Comparison of ENCODE assay signal across 10 cellular contexts in the genomic region with DNA sequence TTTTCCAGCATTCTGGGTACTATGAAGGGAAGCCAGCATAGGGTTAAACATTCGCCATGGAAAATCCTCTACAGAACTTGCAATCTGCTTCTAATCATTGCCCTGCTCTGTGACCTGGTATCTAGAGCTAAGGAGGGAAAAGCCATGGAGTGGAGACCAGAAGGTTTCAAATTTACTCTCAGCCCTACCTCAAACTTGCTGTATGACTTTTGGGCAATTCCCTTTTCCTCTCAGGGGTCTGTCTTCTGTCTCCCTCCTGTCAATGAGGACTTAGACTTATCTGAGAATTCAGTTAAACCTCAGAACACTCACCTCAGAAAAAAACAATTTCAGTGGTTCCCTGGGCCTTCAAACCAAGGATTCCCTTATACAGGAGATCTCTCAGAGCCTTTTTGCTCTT. TPM values are rescaled to one million over a fixed set of nuclear protein-coding genes. Genes with fewer than 3 reads are reported as not detected.
DNase-seq lines count a peak whose midpoint lies in the region; ATAC-seq and TF ChIP-seq lines count a peak whose summit lies in the region.
"Had no signal": no experiment of that assay in that cellular context is flagged by ENCODE, and none has a peak within 500 bp of the region (broad histone marks: within the 10 kb centered on the region; RNA-seq: fewer than 3 reads in every experiment).

No MANE protein-coding gene starts in this region.

- H3K4me1 ChIP-seq in PC-9 (replicated peaks; ENCODE audit: insufficient read depth): no peaks in the 10 kb centered on the region; the same call in 1 of the 2 replicates

- TF ChIP-seq CTCF in PC-9 (conservative IDR thresholded peaks at IDR 0.05) (no peak), type B pancreatic cell (conservative IDR thresholded peaks at IDR 0.05) (no peak), GM10266 (IDR thresholded peaks at IDR 0.05; ENCODE audit: control insufficient read depth, insufficient read depth, low read depth, missing control alignments) (no peak)

- H3K9me3 ChIP-seq in PC-9 (ENCODE audit: insufficient read depth, low read depth): no peaks in the 10 kb centered on the region

- H3K9me3 Mint-ChIP-seq in activated naive CD4-positive, alpha-beta T cell treated with anti-CD3 and anti-CD28 coated beads, Interleukin-2, amount 50 U/mL, for 24 hours: no peaks in the 10 kb centered on the region
- no peaks in the 10 kb centered on the region for H3K9me3 Mint-ChIP-seq in type B pancreatic cell
- H3K9me3 Mint-ChIP-seq: CD4-positive, alpha-beta T cell had no signal

- H3K4me3 Mint-ChIP-seq in activated naive CD4-positive, alpha-beta T cell treated with anti-CD3 and anti-CD28 coated beads, Interleukin-2, amount 50 U/mL, for 24 hours: peak overlapping the region; percentile 23
- peak overlapping the region; percentile 98 for H3K4me3 Mint-ChIP-seq in type B pancreatic cell

- H3K4me2 ChIP-seq in PC-9: peak overlapping the region; percentile 87

- TSS peak; percentile 34 for BruUV-seq in PC-9 (replicated peaks; lab: Mats Ljungman, UMichigan)

- H3K27me3 ChIP-seq in PC-9 (ENCODE audit: insufficient read depth, low read depth): no peaks in the 10 kb centered on the region

- no peaks in the 10 kb centered on the region for H3K36me3 ChIP-seq in PC-9 (ENCODE audit: low read depth)

- DNase-seq in activated naive CD4-positive, alpha-beta T cell (lab: John Stamatoyannopoulos, UW): no peak
- DNase-seq in PC-9: no peak
- peak; percentile 6 for DNase-seq in fibroblast of peridontal ligament (ENCODE audit: extremely low read depth)
- no peak for DNase-seq in type B pancreatic cell (ENCODE audit: extremely low spot score, unreplicated experiment)
- DNase-seq in GM10266 (ENCODE audit: extremely low spot score): no peak
- no peak for DNase-seq in A172 (ENCODE audit: low spot score)
- DNase-seq: CD4-positive, alpha-beta T cell had no signal

- no peak overlapping the region for H3K27ac ChIP-seq in PC-9

- no peaks in the 10 kb centered on the region for H3K9me2 ChIP-seq in PC-9 (ENCODE audit: insufficient read depth)

- H3K27ac Mint-ChIP-seq in activated naive CD4-positive, alpha-beta T cell treated with anti-CD3 and anti-CD28 coated beads, Interleukin-2, amount 50 U/mL, for 24 hours: no peak overlapping the region
- no peak overlapping the region for H3K27ac Mint-ChIP-seq in type B pancreatic cell

- H3K27me3 Mint-ChIP-seq in activated naive CD4-positive, alpha-beta T cell treated with anti-CD3 and anti-CD28 coated beads, Interleukin-2, amount 50 U/mL, for 24 hours: no peaks in the 10 kb centered on the region
- no peaks in the 10 kb centered on the region for H3K27me3 Mint-ChIP-seq in type B pancreatic cell
- H3K27me3 Mint-ChIP-seq: CD4-positive, alpha-beta T cell; progenitor cell of endocrine pancreas had no signal

- ATAC-seq in activated CD4-positive, CD25-positive, alpha-beta regulatory T cell treated with anti-CD3 and anti-CD28 coated beads, Interleukin-2, amount 50 U/mL, for 24 hours: no peak

- H4K20me1 ChIP-seq in PC-9 (ENCODE audit: insufficient read depth): no peaks in the 10 kb centered on the region

- intact Hi-C loops in PC-9 (cut with micrococcal nuclease; ENCODE audit: unreplicated experiment): loop anchor here (10.0 kb wide), 1 partner anchor 191 kb away; no protein-coding TSS in a partner anchor

- CTCF ChIA-PET in PC-9 (lab: Charles Lee): no interaction called here

- peaks cover 42% of the 10 kb centered on the region for H3K4me1 Mint-ChIP-seq in activated naive CD4-positive, alpha-beta T cell treated with anti-CD3 and anti-CD28 coated beads, Interleukin-2, amount 50 U/mL, for 24 hours
- H3K4me1 Mint-ChIP-seq in type B pancreatic cell (ENCODE audit: unreplicated experiment): peaks cover 9% of the 10 kb centered on the region

- no peaks in the 10 kb centered on the region for H3K36me3 Mint-ChIP-seq in activated naive CD4-positive, alpha-beta T cell treated with anti-CD3 and anti-CD28 coated beads, Interleukin-2, amount 50 U/mL, for 24 hours
- H3K36me3 Mint-ChIP-seq in type B pancreatic cell: no peaks in the 10 kb centered on the region

- peak overlapping the region; percentile 84 for H2AFZ ChIP-seq in PC-9

- no peaks in the 10 kb centered on the region for H3F3A ChIP-seq in PC-9 (ENCODE audit: insufficient read depth, low read depth)

- no peaks in the 10 kb centered on the region for H3K79me2 ChIP-seq in PC-9 (ENCODE audit: low read depth)

- H3K4me3 ChIP-seq in PC-9: no peak overlapping the region; the same call in 1 of the 2 replicates

- POLR2A ChIA-PET in PC-9 (lab: Charles Lee; ENCODE audit: unreplicated experiment): no interaction called here

RNA-seq across cellular contexts. Expression of gene ARHGEF9, which starts 29.1 kb away (rescaled TPM):
- 17.4 and 23.4 TPM in 2 replicates for total RNA-seq in PC-9 (2021)
- total RNA-seq in type B pancreatic cell (ENCODE audit: low replicate concordance): 22.6 and 37.0 TPM in 2 replicates
- total RNA-seq in A172 (2014; rRNA removed; shearing (Covaris generic)): 7.5 and 8.0 TPM in 2 replicates
